Comparison of ENCODE assay signal across 8 cellular contexts in genomic region chr18:58529714-58530354, GRCh38.
DNase-seq lines count a peak whose midpoint lies in the region; ATAC-seq and TF ChIP-seq lines count a peak whose summit lies in the region.

No MANE protein-coding gene starts in this region.

- H3K9me3 Mint-ChIP-seq in activated T-helper 1 cell treated with anti-CD3 and anti-CD28 coated beads, Interleukin-12 subunit alpha, Interleukin-12 subunit beta, Interleukin-2, Interleukin-4 antibody, amounts not matched to agents 30 ng/mL and 10 ng/mL and 1 ng/mL, durations not matched to agents 14 hours and 24 hours and 36 hours, result no peaks in the 10 kb centered on the region
- H3K9me3 Mint-ChIP-seq in progenitor cell of endocrine pancreas (ENCODE audit: low read depth), result no peaks in the 10 kb centered on the region

- POLR2A ChIA-PET in RWPE1 (lab: Yijun Ruan, JAX; ENCODE audit: low non-redundant PET), result no interaction called here

- DNase-seq in GM12865 (ENCODE audit: low read depth) (peak; percentile 85), HuH-7.5 (ENCODE audit: low spot score) (peak; percentile 51), RWPE1 (ENCODE audit: low spot score) (peak; percentile 34), fibroblast of villous mesenchyme (ENCODE audit: low read depth) (peak; percentile 70), progenitor cell of endocrine pancreas (ENCODE audit: low spot score, unreplicated experiment) (peak; percentile 21), HK-2 (ENCODE audit: unreplicated experiment) (no peak)
- peak; percentile 43 for DNase-seq in activated T-helper 1 cell treated with anti-CD3 and anti-CD28 coated beads, Interleukin-12 subunit alpha, Interleukin-12 subunit beta, Interleukin-2, Interleukin-4 antibody, amounts not matched to agents 30 ng/mL and 10 ng/mL and 1 ng/mL, durations not matched to agents 14 hours and 24 hours and 36 hours (ENCODE audit: low spot score)

- H3K27ac ChIP-seq in RWPE1, result no peak overlapping the region

- H3K4me3 ChIP-seq in GM12865 (ENCODE audit: low read depth, low read length) (no peak overlapping the region), fibroblast of villous mesenchyme (ENCODE audit: low read depth, low read length) (no peak overlapping the region)

- CTCF ChIA-PET in RWPE1 (lab: Yijun Ruan, JAX), result interaction anchor here (0.9 kb wide), 1 partner anchor 234 kb away, joined by 7 read pairs; no protein-coding TSS in a partner anchor

- H3K27ac Mint-ChIP-seq in activated T-helper 1 cell treated with anti-CD3 and anti-CD28 coated beads, Interleukin-12 subunit alpha, Interleukin-12 subunit beta, Interleukin-2, Interleukin-4 antibody, amounts not matched to agents 30 ng/mL and 10 ng/mL and 1 ng/mL, durations not matched to agents 14 hours and 24 hours and 36 hours, result no peak overlapping the region
- H3K27ac Mint-ChIP-seq in progenitor cell of endocrine pancreas, result no peak overlapping the region

- peak; percentile 85 for TF ChIP-seq CTCF in GM12865 (IDR thresholded peaks at IDR 0.05; ENCODE audit: insufficient read depth, low read depth, low read length, missing control alignments)
- TF ChIP-seq CTCF in RWPE1 (conservative IDR thresholded peaks at IDR 0.05; ENCODE audit: low read depth), result peak; percentile 84
- peak; percentile 94 for TF ChIP-seq CTCF in fibroblast of villous mesenchyme (IDR thresholded peaks at IDR 0.05; ENCODE audit: insufficient read depth, low read depth, low read length)
- TF ChIP-seq CTCF in progenitor cell of endocrine pancreas (IDR thresholded peaks at IDR 0.05; ENCODE audit: unreplicated experiment), result peak; percentile 76

- peaks cover 26% of the 10 kb centered on the region for H3K4me1 Mint-ChIP-seq in activated T-helper 1 cell treated with anti-CD3 and anti-CD28 coated beads, Interleukin-12 subunit alpha, Interleukin-12 subunit beta, Interleukin-2, Interleukin-4 antibody, amounts not matched to agents 30 ng/mL and 10 ng/mL and 1 ng/mL, durations not matched to agents 14 hours and 24 hours and 36 hours (ENCODE audit: low read depth)
- peaks cover 11% of the 10 kb centered on the region for H3K4me1 Mint-ChIP-seq in progenitor cell of endocrine pancreas (ENCODE audit: low read depth)

- no peak overlapping the region for H3K4me3 Mint-ChIP-seq in activated T-helper 1 cell treated with anti-CD3 and anti-CD28 coated beads, Interleukin-12 subunit alpha, Interleukin-12 subunit beta, Interleukin-2, Interleukin-4 antibody, amounts not matched to agents 30 ng/mL and 10 ng/mL and 1 ng/mL, durations not matched to agents 14 hours and 24 hours and 36 hours
- no peak overlapping the region for H3K4me3 Mint-ChIP-seq in progenitor cell of endocrine pancreas (ENCODE audit: low read depth)

- no peak for ATAC-seq in HG02763 (IDR thresholded peaks at IDR 0.05; ENCODE audit: unreplicated experiment)

- intact Hi-C loops in activated T-helper 1 cell treated with anti-CD3 and anti-CD28 coated beads, Interleukin-12 subunit alpha, Interleukin-12 subunit beta, Interleukin-2, Interleukin-4 antibody, amounts not matched to agents 30 ng/mL and 10 ng/mL and 1 ng/mL, durations not matched to agents 14 hours and 24 hours and 36 hours (cut with micrococcal nuclease), result loop anchor here (1.0 to 10.0 kb wide), 5 partner anchors 17 to 545 kb away; partner anchors contain the start of gene MALT1

- peaks cover 10% of the 10 kb centered on the region for H3K27me3 Mint-ChIP-seq in activated T-helper 1 cell treated with anti-CD3 and anti-CD28 coated beads, Interleukin-12 subunit alpha, Interleukin-12 subunit beta, Interleukin-2, Interleukin-4 antibody, amounts not matched to agents 30 ng/mL and 10 ng/mL and 1 ng/mL, durations not matched to agents 14 hours and 24 hours and 36 hours (ENCODE audit: insufficient read depth)
- peaks cover 19% of the 10 kb centered on the region for H3K27me3 Mint-ChIP-seq in progenitor cell of endocrine pancreas

- no peaks in the 10 kb centered on the region for H3K36me3 Mint-ChIP-seq in activated T-helper 1 cell treated with anti-CD3 and anti-CD28 coated beads, Interleukin-12 subunit alpha, Interleukin-12 subunit beta, Interleukin-2, Interleukin-4 antibody, amounts not matched to agents 30 ng/mL and 10 ng/mL and 1 ng/mL, durations not matched to agents 14 hours and 24 hours and 36 hours (ENCODE audit: low read depth)
- H3K36me3 Mint-ChIP-seq in progenitor cell of endocrine pancreas (ENCODE audit: insufficient read depth), result no peaks in the 10 kb centered on the region
